In genomic region chr17:80929449-80929848, GRCh38 we compare ENCODE assay signal across 19 cellular contexts.
DNase-seq lines count a peak whose midpoint lies in the region; ATAC-seq, FAIRE-seq and TF ChIP-seq lines count a peak whose summit lies in the region.
"Had no signal": no experiment of that assay in that cellular context is flagged by ENCODE, and none has a peak within 500 bp of the region (broad histone marks: within the 10 kb centered on the region; RNA-seq: fewer than 3 reads in every experiment).

No MANE protein-coding gene starts in this region.

- no peaks in the 10 kb centered on the region for H3K9me3 Mint-ChIP-seq in memory B cell
- no peaks in the 10 kb centered on the region for H3K9me3 Mint-ChIP-seq in stimulated activated naive B cell treated with anti-CD40 and anti-IgM and Interleukin-4, amounts not matched to agents 10 μg/mL and 1 μg/mL and 100 μg/mL, for 72 hours
- H3K9me3 Mint-ChIP-seq in natural killer cell treated with Interleukin-12 subunit alpha and Interleukin-12 subunit beta and Interleukin-15 and Interleukin-18, amount 100 ng/mL, for 72 hours, result no peaks in the 10 kb centered on the region

- peak; percentile 92 for ATAC-seq in memory B cell (ENCODE audit: low read depth)
- ATAC-seq in stimulated activated naive B cell treated with anti-CD40 and anti-IgM and Interleukin-4, amounts not matched to agents 10 μg/mL and 1 μg/mL and 100 μg/mL, for 72 hours (replicated peaks), result peak; percentile 55 to 65
- no peak for ATAC-seq in GM19397 (IDR thresholded peaks at IDR 0.05; ENCODE audit: unreplicated experiment)
- ATAC-seq in natural killer cell treated with Interleukin-12 subunit alpha and Interleukin-12 subunit beta and Interleukin-15 and Interleukin-18, amount 100 ng/mL, for 72 hours, result no peak
- ATAC-seq: HCT116 had no signal

- H3K36me3 Mint-ChIP-seq in memory B cell, result peaks cover 24% of the 10 kb centered on the region
- H3K36me3 Mint-ChIP-seq in stimulated activated naive B cell treated with anti-CD40 and anti-IgM and Interleukin-4, amounts not matched to agents 10 μg/mL and 1 μg/mL and 100 μg/mL, for 72 hours, result peaks cover 62 to 68% of the 10 kb centered on the region in 2 donors
- H3K36me3 Mint-ChIP-seq in natural killer cell treated with Interleukin-12 subunit alpha and Interleukin-12 subunit beta and Interleukin-15 and Interleukin-18, amount 100 ng/mL, for 72 hours, result peaks cover 6% of the 10 kb centered on the region

- peaks cover 7% of the 10 kb centered on the region for H3K36me3 ChIP-seq in OCI-LY3 (replicated peaks; ENCODE audit: low read depth, low read length)

- TF ChIP-seq CTCF in OCI-LY3 (IDR thresholded peaks at IDR 0.05; ENCODE audit: low read depth, low read length), result no peak

- no peaks in the 10 kb centered on the region for H3K27me3 ChIP-seq in OCI-LY3 (ENCODE audit: low read depth, low read length)

- H3K27ac Mint-ChIP-seq in memory B cell, result peak overlapping the region; percentile 24
- H3K27ac Mint-ChIP-seq in stimulated activated naive B cell treated with anti-CD40 and anti-IgM and Interleukin-4, amounts not matched to agents 10 μg/mL and 1 μg/mL and 100 μg/mL, for 72 hours, result no peak overlapping the region
- H3K27ac Mint-ChIP-seq in natural killer cell treated with Interleukin-12 subunit alpha and Interleukin-12 subunit beta and Interleukin-15 and Interleukin-18, amount 100 ng/mL, for 72 hours, result no peak overlapping the region

- DNase-seq in GM18507 (ENCODE audit: extremely low spot score, insufficient read length, low read depth) (peak; percentile 55), memory B cell (ENCODE audit: low spot score in 2 of 2) (no peak), GOT3 (lab: John Stamatoyannopoulos, UW) (no peak)
- DNase-seq in stimulated activated naive B cell treated with anti-CD40 and anti-IgM and Interleukin-4, amounts not matched to agents 10 μg/mL and 1 μg/mL and 100 μg/mL, for 72 hours, result no peak
- no peak for DNase-seq in natural killer cell treated with Interleukin-12 subunit alpha and Interleukin-12 subunit beta and Interleukin-15 and Interleukin-18, amount 100 ng/mL, for 72 hours (ENCODE audit: low spot score)
- DNase-seq: DMS79, GM23248, KBM-7, MV-4-11, NCI-H1694 treated with DMSO at 0.1 percent for 48 hours, NCI-H510A treated with DMSO at 0.1 percent for 48 hours, NCI-H774, SHP77 treated with DMSO at 0.1 percent for 48 hours, SK-N-SH had no signal

- H3K79me2 ChIP-seq in OCI-LY3 (ENCODE audit: low read length), result no peaks in the 10 kb centered on the region

- H3K4me3 ChIP-seq in OCI-LY3 (ENCODE audit: low read length), result peak overlapping the region; percentile 28; the same call in 1 of the 2 replicates
- H3K4me3 ChIP-seq: A549, GM23248 had no signal

- H3K9ac ChIP-seq in OCI-LY3 (ENCODE audit: low read length), result peak overlapping the region; percentile 11; the same call in 1 of the 2 replicates
- H3K9ac ChIP-seq: GM23248, SK-N-SH had no signal

- peaks cover 13% of the 10 kb centered on the region for H3K4me1 ChIP-seq in OCI-LY3 (ENCODE audit: low read length)
- H3K4me1 ChIP-seq: A549 had no signal

- H4K20me1 ChIP-seq in OCI-LY3 (ENCODE audit: insufficient read depth, low read length), result no peaks in the 10 kb centered on the region

- peak overlapping the region; percentile 56 for H3K4me2 ChIP-seq in OCI-LY3 (ENCODE audit: low read length)
- H3K4me2 ChIP-seq: A549, SK-N-SH had no signal

- no peak overlapping the region for H3K4me3 Mint-ChIP-seq in memory B cell
- no peak overlapping the region for H3K4me3 Mint-ChIP-seq in stimulated activated naive B cell treated with anti-CD40 and anti-IgM and Interleukin-4, amounts not matched to agents 10 μg/mL and 1 μg/mL and 100 μg/mL, for 72 hours
- no peak overlapping the region for H3K4me3 Mint-ChIP-seq in natural killer cell treated with Interleukin-12 subunit alpha and Interleukin-12 subunit beta and Interleukin-15 and Interleukin-18, amount 100 ng/mL, for 72 hours

- H3K4me1 Mint-ChIP-seq in memory B cell, result peaks cover 6% of the 10 kb centered on the region
- H3K4me1 Mint-ChIP-seq in stimulated activated naive B cell treated with anti-CD40 and anti-IgM and Interleukin-4, amounts not matched to agents 10 μg/mL and 1 μg/mL and 100 μg/mL, for 72 hours, result peaks cover 22 to 33% of the 10 kb centered on the region in 2 donors
- peaks cover 0 to 6% of the 10 kb centered on the region in 2 donors for H3K4me1 Mint-ChIP-seq in natural killer cell treated with Interleukin-12 subunit alpha and Interleukin-12 subunit beta and Interleukin-15 and Interleukin-18, amount 100 ng/mL, for 72 hours (ENCODE audit: low read depth in 2 of 2)

- peak overlapping the region; percentile 56 for H3K27ac ChIP-seq in OCI-LY3 (ENCODE audit: low read length)
- H3K27ac ChIP-seq: A549, C4-2B, GM23248 had no signal

- FAIRE-seq in GM18507 (lab: Jason Lieb, UNC), result peak; percentile 94

- no peaks in the 10 kb centered on the region for H3K9me3 ChIP-seq in OCI-LY3 (ENCODE audit: insufficient read depth, low read length)
- H3K9me3 ChIP-seq: A549, SK-N-SH had no signal

- no peak overlapping the region for H2AFZ ChIP-seq in OCI-LY3 (ENCODE audit: low read depth, low read length)
- H2AFZ ChIP-seq: GM23248 had no signal

- H3K27me3 Mint-ChIP-seq in memory B cell, result no peaks in the 10 kb centered on the region
- H3K27me3 Mint-ChIP-seq in stimulated activated naive B cell treated with anti-CD40 and anti-IgM and Interleukin-4, amounts not matched to agents 10 μg/mL and 1 μg/mL and 100 μg/mL, for 72 hours, result no peaks in the 10 kb centered on the region
- H3K27me3 Mint-ChIP-seq in natural killer cell treated with Interleukin-12 subunit alpha and Interleukin-12 subunit beta and Interleukin-15 and Interleukin-18, amount 100 ng/mL, for 72 hours, result no peaks in the 10 kb centered on the region

Comparison
In these comparisons a context has a peak if more than half of its experiments do, and no peak if none do; other contexts are left out.
1. ATAC-seq: peak in memory B cell (single experiment) and stimulated activated naive B cell treated with anti-CD40 and anti-IgM and Interleukin-4, amounts not matched to agents 10 μg/mL and 1 μg/mL and 100 μg/mL, for 72 hours (2 of 2); none in GM19397 (single experiment) and natural killer cell treated with Interleukin-12 subunit alpha and Interleukin-12 subunit beta and Interleukin-15 and Interleukin-18, amount 100 ng/mL, for 72 hours (0 of 2).